In genomic region chr22:44428941-44429615, GRCh38 we compare ENCODE assay signal across 15 cellular contexts.
"Had no signal": no experiment of that assay in that cellular context is flagged by ENCODE, and none has a peak within 500 bp of the region (broad histone marks: within the 10 kb centered on the region; RNA-seq: fewer than 3 reads in every experiment).

No MANE protein-coding gene starts in this region.

- H3K27me3 Mint-ChIP-seq: activated CD8-positive, alpha-beta T cell treated with anti-CD3 and anti-CD28 coated beads for 36 hours; stimulated activated naive CD8-positive, alpha-beta T cell treated with anti-CD3 and anti-CD28 coated beads, Interleukin-15, amount 100 ng/mL, for 72 hours had no signal

- ATAC-seq: activated CD8-positive, alpha-beta T cell treated with anti-CD3 and anti-CD28 coated beads for 36 hours; activated T-cell treated with anti-CD3 and anti-CD28 coated beads, Interleukin-2, amount 50 U/mL, for 4 hours; foreskin keratinocyte; stimulated activated naive CD8-positive, alpha-beta T cell treated with anti-CD3 and anti-CD28 coated beads, Interleukin-15, amount 100 ng/mL, for 72 hours had no signal

- H3K27ac Mint-ChIP-seq: activated B cell treated with CpG ODN at 0.5 μM for 24 hours; activated CD8-positive, alpha-beta T cell treated with anti-CD3 and anti-CD28 coated beads for 36 hours; activated naive CD8-positive, alpha-beta T cell; nephron; progenitor cell of endocrine pancreas; stimulated activated naive CD8-positive, alpha-beta T cell treated with anti-CD3 and anti-CD28 coated beads, Interleukin-15, amount 100 ng/mL, for 72 hours had no signal

- H3K36me3 Mint-ChIP-seq: activated naive CD8-positive, alpha-beta T cell had no signal

- DNase-seq: activated B cell treated with CpG ODN at 0.5 μM for 24 hours; activated CD4-positive, alpha-beta T cell treated with anti-CD3 and anti-CD28 coated beads for 48 hours; activated CD8-positive, alpha-beta T cell treated with anti-CD3 and anti-CD28 coated beads for 36 hours; activated T-cell treated with anti-CD3 and anti-CD28 coated beads, Interleukin-2, amount 50 U/mL, for 4 hours; dermis blood vessel endothelial cell; foreskin keratinocyte; hippocampal formation; midbrain; occipital lobe; stimulated activated CD4-positive, alpha-beta T cell treated with anti-CD3 and anti-CD28 coated beads, Interleukin-4, amount 100 ng/mL, for 1 hour; stimulated activated naive CD8-positive, alpha-beta T cell treated with anti-CD3 and anti-CD28 coated beads, Interleukin-15, amount 100 ng/mL, for 72 hours; transverse colon had no signal

- H3K4me3 Mint-ChIP-seq: activated B cell treated with CpG ODN at 0.5 μM for 24 hours; activated CD8-positive, alpha-beta T cell treated with anti-CD3 and anti-CD28 coated beads for 36 hours; activated naive CD8-positive, alpha-beta T cell; activated T-cell treated with anti-CD3 and anti-CD28 coated beads, Interleukin-2, amount 50 U/mL, for 4 hours; nephron; stimulated activated naive CD8-positive, alpha-beta T cell treated with anti-CD3 and anti-CD28 coated beads, Interleukin-15, amount 100 ng/mL, for 72 hours had no signal

- H3K4me1 Mint-ChIP-seq: activated B cell treated with CpG ODN at 0.5 μM for 24 hours; stimulated activated naive CD8-positive, alpha-beta T cell treated with anti-CD3 and anti-CD28 coated beads, Interleukin-15, amount 100 ng/mL, for 72 hours had no signal

- H3K9me3 Mint-ChIP-seq: activated B cell treated with CpG ODN at 0.5 μM for 24 hours; activated CD8-positive, alpha-beta T cell treated with anti-CD3 and anti-CD28 coated beads for 36 hours; activated T-cell treated with anti-CD3 and anti-CD28 coated beads, Interleukin-2, amount 50 U/mL, for 4 hours; nephron; stimulated activated naive CD8-positive, alpha-beta T cell treated with anti-CD3 and anti-CD28 coated beads, Interleukin-15, amount 100 ng/mL, for 72 hours had no signal
